Comparison of ENCODE assay signal across 9 cellular contexts in the genomic region with DNA sequence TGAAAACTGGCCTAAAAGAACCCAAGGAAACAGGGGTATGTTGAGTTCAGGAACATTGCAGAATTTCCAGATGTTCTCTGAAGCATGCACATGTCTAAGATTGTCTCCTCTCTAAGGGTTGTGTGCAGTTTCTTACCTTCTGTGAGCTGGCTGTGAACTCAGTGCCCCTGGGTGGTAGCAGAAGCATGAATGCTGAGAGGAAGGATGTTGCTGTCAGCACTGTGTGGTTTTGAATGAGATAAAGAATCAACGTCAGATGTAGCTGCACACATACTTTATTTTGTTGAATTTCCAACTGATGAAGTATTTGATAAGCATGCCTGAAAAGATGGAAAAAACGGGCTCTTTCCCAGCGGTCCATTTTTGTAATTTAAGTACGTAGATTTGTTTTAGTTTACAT. TPM values are rescaled to one million over a fixed set of nuclear protein-coding genes. Genes with fewer than 3 reads are reported as not detected.
DNase-seq lines count a peak whose midpoint lies in the region; ATAC-seq, FAIRE-seq and TF ChIP-seq lines count a peak whose summit lies in the region.
"Had no signal": no experiment of that assay in that cellular context is flagged by ENCODE, and none has a peak within 500 bp of the region (broad histone marks: within the 10 kb centered on the region; RNA-seq: fewer than 3 reads in every experiment).

No MANE protein-coding gene starts in this region.

- H3K4me2 ChIP-seq in neural progenitor cell: no peak overlapping the region

- H3K36me3 Mint-ChIP-seq in activated naive CD4-positive, alpha-beta T cell treated with anti-CD3 and anti-CD28 coated beads, Interleukin-2, amount 10 ng/mL, durations not matched to agents 7 days and 5 days: peaks cover 11% of the 10 kb centered on the region
- no peaks in the 10 kb centered on the region for H3K36me3 Mint-ChIP-seq in naive thymus-derived CD8-positive, alpha-beta T cell
- no peaks in the 10 kb centered on the region for H3K36me3 Mint-ChIP-seq in neural progenitor cell

- no peaks in the 10 kb centered on the region for H3K27me3 Mint-ChIP-seq in activated naive CD4-positive, alpha-beta T cell treated with anti-CD3 and anti-CD28 coated beads, Interleukin-2, amount 10 ng/mL, durations not matched to agents 7 days and 5 days
- H3K27me3 Mint-ChIP-seq in naive thymus-derived CD8-positive, alpha-beta T cell: no peaks in the 10 kb centered on the region
- H3K27me3 Mint-ChIP-seq in neural progenitor cell (ENCODE audit: insufficient read depth, low read depth): peaks cover 2% of the 10 kb centered on the region

- POLR2A ChIA-PET in naive thymus-derived CD8-positive, alpha-beta T cell (lab: Charles Lee): interaction anchor here (1.0 to 1.7 kb wide), 4 partner anchors 9 to 15 kb away, joined by 3 to 10 read pairs (median 5); no protein-coding TSS in a partner anchor

- H3K4me3 ChIP-seq in SJSA1 (no peak overlapping the region), neural progenitor cell (no peak overlapping the region)

- H3K36me3 ChIP-seq in SJSA1 (no peaks in the 10 kb centered on the region), neural progenitor cell (no peaks in the 10 kb centered on the region)

- peak overlapping the region; percentile 39 for H3K4me3 Mint-ChIP-seq in activated naive CD4-positive, alpha-beta T cell treated with anti-CD3 and anti-CD28 coated beads, Interleukin-2, amount 10 ng/mL, durations not matched to agents 7 days and 5 days
- peak overlapping the region in 9 of 10 donors; percentile 19 to 75 (median 44) for H3K4me3 Mint-ChIP-seq in naive thymus-derived CD8-positive, alpha-beta T cell
- no peak overlapping the region for H3K4me3 Mint-ChIP-seq in neural progenitor cell

- H3K27ac ChIP-seq in SJSA1: peak overlapping the region; percentile 70
- no peak overlapping the region for H3K27ac ChIP-seq in neural progenitor cell

- H3K9me3 ChIP-seq in SJSA1 (replicated peaks) (no peaks in the 10 kb centered on the region), neural progenitor cell (ENCODE audit: low read depth) (no peaks in the 10 kb centered on the region)

- CTCF ChIA-PET in activated naive CD4-positive, alpha-beta T cell treated with anti-CD3 and anti-CD28 coated beads, Interleukin-2, amount 10 ng/mL, durations not matched to agents 7 days and 5 days (lab: Charles Lee): interaction anchor here (0.8 to 4.0 kb wide), 9 partner anchors 12 to 202 kb away, joined by 3 to 38 read pairs (median 4); no protein-coding TSS in a partner anchor

- H3K79me2 ChIP-seq in neural progenitor cell (ENCODE audit: low read depth): no peaks in the 10 kb centered on the region

- peak; percentile 54 to 60 for ATAC-seq in naive thymus-derived CD8-positive, alpha-beta T cell

- H3F3A ChIP-seq in neural progenitor cell (ENCODE audit: low read depth): no peaks in the 10 kb centered on the region

- peak overlapping the region; percentile 99 for H3K27ac Mint-ChIP-seq in activated naive CD4-positive, alpha-beta T cell treated with anti-CD3 and anti-CD28 coated beads, Interleukin-2, amount 10 ng/mL, durations not matched to agents 7 days and 5 days
- H3K27ac Mint-ChIP-seq in naive thymus-derived CD8-positive, alpha-beta T cell: peak overlapping the region; percentile 0 to 97 (median 68)
- H3K27ac Mint-ChIP-seq in neural progenitor cell: no peak overlapping the region

- TF ChIP-seq CTCF in neural progenitor cell (IDR thresholded peaks at IDR 0.05): no peak

- no peaks in the 10 kb centered on the region for H4K20me1 ChIP-seq in neural progenitor cell (ENCODE audit: low read depth)

- peaks cover 9% of the 10 kb centered on the region for H3K9me3 Mint-ChIP-seq in activated naive CD4-positive, alpha-beta T cell treated with anti-CD3 and anti-CD28 coated beads, Interleukin-2, amount 10 ng/mL, durations not matched to agents 7 days and 5 days
- peaks cover 0 to 5% (median 0%) of the 10 kb centered on the region in 9 donors for H3K9me3 Mint-ChIP-seq in naive thymus-derived CD8-positive, alpha-beta T cell
- H3K9me3 Mint-ChIP-seq in neural progenitor cell: no peaks in the 10 kb centered on the region

- H3K4me1 ChIP-seq in SJSA1 (replicated peaks): peaks cover 36% of the 10 kb centered on the region
- no peaks in the 10 kb centered on the region for H3K4me1 ChIP-seq in neural progenitor cell

- no peak overlapping the region for H2AFZ ChIP-seq in neural progenitor cell (replicated peaks)

- DNase-seq in GM18507 (ENCODE audit: extremely low spot score, insufficient read length, low read depth) (no peak), SJSA1 (ENCODE audit: low read depth in 1 of 2, low spot score in 2 of 2) (peak; percentile 55 to 65), hepatic stellate cell (ENCODE audit: low spot score) (no peak), COLO829 (ENCODE audit: low spot score) (no peak), neural progenitor cell (ENCODE audit: low spot score) (no peak), foreskin melanocyte (no peak)
- peak; percentile 73 for DNase-seq in activated naive CD4-positive, alpha-beta T cell treated with anti-CD3 and anti-CD28 coated beads, Interleukin-2, amount 10 ng/mL, durations not matched to agents 7 days and 5 days
- peak in 8 of 10 donors; percentile 22 to 67 (median 56) for DNase-seq in naive thymus-derived CD8-positive, alpha-beta T cell
- DNase-seq: NCI-H2029 had no signal

- H3K4me1 Mint-ChIP-seq in activated naive CD4-positive, alpha-beta T cell treated with anti-CD3 and anti-CD28 coated beads, Interleukin-2, amount 10 ng/mL, durations not matched to agents 7 days and 5 days: peaks cover 61% of the 10 kb centered on the region
- H3K4me1 Mint-ChIP-seq in naive thymus-derived CD8-positive, alpha-beta T cell: peaks cover 38 to 53% (median 50%) of the 10 kb centered on the region in 4 donors
- H3K4me1 Mint-ChIP-seq in neural progenitor cell: peaks cover 2% of the 10 kb centered on the region

- FAIRE-seq in GM18507 (lab: Jason Lieb, UNC): peak; percentile 35

- H3K27me3 ChIP-seq in SJSA1 (replicated peaks) (no peaks in the 10 kb centered on the region), neural progenitor cell (no peaks in the 10 kb centered on the region)

- H3K9ac ChIP-seq in neural progenitor cell: no peak overlapping the region

RNA-seq across cellular contexts. Expression of a gene that starts 23.8 kb away (rescaled TPM):
- 0.05 TPM in 1 of 2 replicates, not detected in the other for total RNA-seq in SJSA1 (2014; rRNA removed; shearing (Covaris generic))
- total RNA-seq in naive thymus-derived CD8-positive, alpha-beta T cell: 1 to 10 TPM; 1.4 to 3.2 TPM
- 1 to 10 TPM; 2.0 to 7.7 (median 5.9) TPM for polyA plus RNA-seq in naive thymus-derived CD8-positive, alpha-beta T cell
- total RNA-seq in neural progenitor cell (ENCODE audit: low replicate concordance): 0.19 and 0.64 TPM in 2 replicates

RNA-seq across cellular contexts. Expression of a gene that starts 51.5 kb away (rescaled TPM):
- 14.2 and 19.3 TPM in 2 replicates for total RNA-seq in SJSA1 (2014; rRNA removed; shearing (Covaris generic))
- under 1 TPM; 0.42 to 0.49 TPM for total RNA-seq in naive thymus-derived CD8-positive, alpha-beta T cell
- under 1 TPM; 0.23 to 0.49 (median 0.35) TPM for polyA plus RNA-seq in naive thymus-derived CD8-positive, alpha-beta T cell
- 0.45 and 1.2 TPM in 2 replicates for total RNA-seq in neural progenitor cell (ENCODE audit: low replicate concordance)

Comparison
In these comparisons a context has a peak if more than half of its experiments do, and no peak if none do; other contexts are left out.
1. DNase-seq: peak in SJSA1 (2 of 2), activated naive CD4-positive, alpha-beta T cell treated with anti-CD3 and anti-CD28 coated beads, Interleukin-2, amount 10 ng/mL, durations not matched to agents 7 days and 5 days (single experiment) and naive thymus-derived CD8-positive, alpha-beta T cell (8 of 10); none in GM18507 (single experiment), hepatic stellate cell (single experiment), COLO829 (single experiment), neural progenitor cell (single experiment) and foreskin melanocyte (single experiment).